26 cellular contexts compared by ENCODE assay signal in genomic region chr14:22456421-22456820, GRCh38.
"Had no signal": no experiment of that assay in that cellular context is flagged by ENCODE, and none has a peak within 500 bp of the region (broad histone marks: within the 10 kb centered on the region; RNA-seq: fewer than 3 reads in every experiment).

No MANE protein-coding gene starts in this region.

- H3K4me3 ChIP-seq: adrenal gland, ascending aorta, lower lobe of right lung, mucosa of descending colon, transverse colon, uterus had no signal

- DNase-seq: activated CD4-positive, alpha-beta T cell treated with anti-CD3 and anti-CD28 coated beads, Interleukin-2, amount 50 U/mL, for 1 hour; activated CD8-positive, alpha-beta memory T cell treated with anti-CD3 and anti-CD28 coated beads, Interleukin-2, amount 50 U/mL, for 48 hours; activated gamma-delta T cell; activated naive CD4-positive, alpha-beta T cell treated with anti-CD3 and anti-CD28 coated beads, Interleukin-2, amount 50 U/mL, for 16 hours; adrenal gland; brain microvascular endothelial cell; effector CD4-positive, alpha-beta T cell; erythroblast; foreskin fibroblast; kidney; lower lobe of right lung; mesendoderm; mucosa of descending colon; occipital lobe; posterior cingulate gyrus; small intestine; stimulated activated CD4-positive, alpha-beta T cell treated with anti-CD3 and anti-CD28 coated beads, Interleukin-2, amount 100 ng/mL, for 24 hours; T-helper 17 cell; transverse colon; uterus had no signal

- H3K4me1 ChIP-seq: adrenal gland, ascending aorta, transverse colon, uterus had no signal

- ATAC-seq: lower lobe of right lung; mucosa of descending colon; sciatic nerve; stimulated activated effector memory CD8-positive, alpha-beta T cell treated with anti-CD3 and anti-CD28 coated beads, Interleukin-12 subunit alpha, Interleukin-12 subunit beta, amount 100 ng/mL, for 72 hours; T-helper 17 cell had no signal

- H3K27me3 ChIP-seq: adrenal gland, ascending aorta, transverse colon, uterus had no signal

- H3K27ac ChIP-seq: adrenal gland, ascending aorta, brain microvascular endothelial cell, lower lobe of right lung, transverse colon, uterus had no signal

- H3K27ac Mint-ChIP-seq: activated T-helper 1 cell treated with anti-CD3 and anti-CD28 coated beads, Interleukin-12 subunit alpha, Interleukin-12 subunit beta, Interleukin-2, Interleukin-4 antibody, amounts not matched to agents 30 ng/mL and 10 ng/mL and 1 ng/mL, durations not matched to agents 14 hours and 24 hours and 36 hours; dendritic cell treated with granulocyte-macrophage colony-stimulating factor and Interleukin-4, amounts not matched to agents 40 ng/mL and 50 ng/mL, for 4 days; stimulated activated effector memory CD8-positive, alpha-beta T cell treated with anti-CD3 and anti-CD28 coated beads, Interleukin-12 subunit alpha, Interleukin-12 subunit beta, amount 100 ng/mL, for 72 hours; T-helper 17 cell had no signal

- H3K27me3 Mint-ChIP-seq: dendritic cell treated with granulocyte-macrophage colony-stimulating factor and Interleukin-4, amounts not matched to agents 40 ng/mL and 50 ng/mL, for 4 days; T-helper 17 cell had no signal

- H3K4me1 Mint-ChIP-seq: neural crest cell; stimulated activated effector memory CD8-positive, alpha-beta T cell treated with anti-CD3 and anti-CD28 coated beads, Interleukin-12 subunit alpha, Interleukin-12 subunit beta, amount 100 ng/mL, for 72 hours; T-helper 17 cell had no signal

- H3K9me3 ChIP-seq: adrenal gland, ascending aorta, lower lobe of right lung, mucosa of descending colon, transverse colon, uterus had no signal

- H3K9me3 Mint-ChIP-seq: activated T-helper 1 cell treated with anti-CD3 and anti-CD28 coated beads, Interleukin-12 subunit alpha, Interleukin-12 subunit beta, Interleukin-2, Interleukin-4 antibody, amounts not matched to agents 30 ng/mL and 10 ng/mL and 1 ng/mL, durations not matched to agents 14 hours and 24 hours and 36 hours; dendritic cell treated with granulocyte-macrophage colony-stimulating factor and Interleukin-4, amounts not matched to agents 40 ng/mL and 50 ng/mL, for 4 days; neural crest cell; stimulated activated effector memory CD8-positive, alpha-beta T cell treated with anti-CD3 and anti-CD28 coated beads, Interleukin-12 subunit alpha, Interleukin-12 subunit beta, amount 100 ng/mL, for 72 hours had no signal

- H3K4me3 Mint-ChIP-seq: dendritic cell treated with granulocyte-macrophage colony-stimulating factor and Interleukin-4, amounts not matched to agents 40 ng/mL and 50 ng/mL, for 4 days; neural crest cell; stimulated activated effector memory CD8-positive, alpha-beta T cell treated with anti-CD3 and anti-CD28 coated beads, Interleukin-12 subunit alpha, Interleukin-12 subunit beta, amount 100 ng/mL, for 72 hours; T-helper 17 cell had no signal

- H3K36me3 ChIP-seq: adrenal gland, ascending aorta, brain microvascular endothelial cell, lower lobe of right lung, transverse colon, uterus had no signal
